1 cellular context compared by ENCODE assay signal in the genomic region with DNA sequence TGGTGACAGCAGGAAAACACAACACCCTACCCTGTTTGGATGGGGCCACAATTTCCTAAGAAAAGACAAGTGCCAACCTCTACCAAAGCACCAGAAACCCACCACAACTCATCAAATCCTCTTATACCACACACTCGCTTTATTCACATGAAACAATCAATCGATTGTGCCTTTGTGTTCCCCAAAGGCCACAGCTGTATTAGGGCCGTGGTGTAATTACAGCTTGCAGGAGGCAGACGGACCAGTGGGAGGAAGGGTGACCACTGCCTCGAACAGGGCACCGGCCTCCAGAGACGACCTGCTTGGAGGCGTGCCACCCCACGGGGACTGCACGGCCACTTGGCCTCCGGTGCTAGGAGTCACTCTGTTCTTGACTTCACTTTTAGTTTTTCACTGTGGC.
TF ChIP-seq lines count a peak whose summit lies in the region.

No MANE protein-coding gene starts in this region.

TF ChIP-seq in GM23338, 12 proteins besides CTCF, POLR2A, EP300 and RAD21 (continued from another document):
- TF ChIP-seq ZNF331 (CRISPR knock-in tag; IDR thresholded peaks at IDR 0.05; ENCODE audit: low read depth) (no peak), EZH2 (IDR thresholded peaks at IDR 0.05; ENCODE audit: low read depth, unreplicated experiment) (no peak), EZH2phosphoT487 (IDR thresholded peaks at IDR 0.05; ENCODE audit: unreplicated experiment) (no peak), JUNB (IDR thresholded peaks at IDR 0.05; ENCODE audit: unreplicated experiment) (no peak)
- TF ChIP-seq, protein P1, sequence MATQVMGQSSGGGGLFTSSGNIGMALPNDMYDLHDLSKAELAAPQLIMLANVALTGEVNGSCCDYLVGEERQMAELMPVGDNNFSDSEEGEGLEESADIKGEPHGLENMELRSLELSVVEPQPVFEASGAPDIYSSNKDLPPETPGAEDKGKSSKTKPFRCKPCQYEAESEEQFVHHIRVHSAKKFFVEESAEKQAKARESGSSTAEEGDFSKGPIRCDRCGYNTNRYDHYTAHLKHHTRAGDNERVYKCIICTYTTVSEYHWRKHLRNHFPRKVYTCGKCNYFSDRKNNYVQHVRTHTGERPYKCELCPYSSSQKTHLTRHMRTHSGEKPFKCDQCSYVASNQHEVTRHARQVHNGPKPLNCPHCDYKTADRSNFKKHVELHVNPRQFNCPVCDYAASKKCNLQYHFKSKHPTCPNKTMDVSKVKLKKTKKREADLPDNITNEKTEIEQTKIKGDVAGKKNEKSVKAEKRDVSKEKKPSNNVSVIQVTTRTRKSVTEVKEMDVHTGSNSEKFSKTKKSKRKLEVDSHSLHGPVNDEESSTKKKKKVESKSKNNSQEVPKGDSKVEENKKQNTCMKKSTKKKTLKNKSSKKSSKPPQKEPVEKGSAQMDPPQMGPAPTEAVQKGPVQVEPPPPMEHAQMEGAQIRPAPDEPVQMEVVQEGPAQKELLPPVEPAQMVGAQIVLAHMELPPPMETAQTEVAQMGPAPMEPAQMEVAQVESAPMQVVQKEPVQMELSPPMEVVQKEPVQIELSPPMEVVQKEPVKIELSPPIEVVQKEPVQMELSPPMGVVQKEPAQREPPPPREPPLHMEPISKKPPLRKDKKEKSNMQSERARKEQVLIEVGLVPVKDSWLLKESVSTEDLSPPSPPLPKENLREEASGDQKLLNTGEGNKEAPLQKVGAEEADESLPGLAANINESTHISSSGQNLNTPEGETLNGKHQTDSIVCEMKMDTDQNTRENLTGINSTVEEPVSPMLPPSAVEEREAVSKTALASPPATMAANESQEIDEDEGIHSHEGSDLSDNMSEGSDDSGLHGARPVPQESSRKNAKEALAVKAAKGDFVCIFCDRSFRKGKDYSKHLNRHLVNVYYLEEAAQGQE (IDR thresholded peaks at IDR 0.05; ENCODE audit: unreplicated experiment): no peak
